8 cellular contexts compared by ENCODE assay signal in genomic region chr2:173964565-173965371, GRCh38. TPM values are rescaled to one million over a fixed set of nuclear protein-coding genes. Genes with fewer than 3 reads are reported as not detected.
DNase-seq lines count a peak whose midpoint lies in the region; ATAC-seq and TF ChIP-seq lines count a peak whose summit lies in the region.

No MANE protein-coding gene starts in this region.

- H3K36me3 ChIP-seq in GM23248 (ENCODE audit: low read depth) (peaks cover 11% of the 10 kb centered on the region; the same call in 1 of the 2 replicates), adrenal gland (replicated peaks in 1 of 2) (no peaks in the 10 kb centered on the region), heart right ventricle (peaks cover 0 to 24% (median 6%) of the 10 kb centered on the region in 9 donors)

- intact Hi-C loops in adrenal gland (cut with DNase I), result no loop called here
- intact Hi-C loops in heart right ventricle (cut with DNase I), result loop anchor here in 8 of 10 donors (2.0 to 10.0 kb wide), 9 partner anchors 26 to 210 kb away; no protein-coding TSS in a partner anchor
- intact Hi-C loops in posterior vena cava (cut with DNase I), result no loop called here

- H3K9ac ChIP-seq in GM23248, result peak overlapping the region; percentile 99

- 1 to 3% methylated on average over 38 to 75 of the region's 84 CpGs for whole genome bisulfite sequencing in GM23248 (ENCODE audit: low coverage in 1 of 2, low lambda C conversion rate in 2 of 2, missing lambda C conversion rate in 2 of 2), 2 experiments
- WGBS in adrenal gland, 4 donors, result 0 to 1% (median 0%) methylated on average over 38 to 73 of the region's 84 CpGs
- WGBS in heart right ventricle, 2 donors, result 0% methylated on average over 51 to 81 of the region's 84 CpGs

- H3K27me3 ChIP-seq in GM23248 (replicated peaks; ENCODE audit: insufficient read depth) (no peaks in the 10 kb centered on the region), adrenal gland (no peaks in the 10 kb centered on the region), heart right ventricle (no peaks in the 10 kb centered on the region)

- in situ Hi-C loops in GM23248 (cut with MboI), result no loop called here

- peak; percentile 70 to 92 (median 80) for ATAC-seq in heart right ventricle

- peak; percentile 50 to 58 for TF ChIP-seq POLR2A in adrenal gland (IDR thresholded peaks at IDR 0.05)

- peak; percentile 74 for DNase-seq in DMS53 treated with DMSO at 0.1 percent for 48 hours (lab: John Stamatoyannopoulos, UW; ENCODE audit: unreplicated experiment)
- peak; percentile 89 for DNase-seq in GM23248
- peak; percentile 62 for DNase-seq in MV-4-11 (lab: John Stamatoyannopoulos, UW)
- peak; percentile 84 for DNase-seq in T follicular helper cell (ENCODE audit: low read depth)
- peak; percentile 89 to 95 (median 93) for DNase-seq in adrenal gland
- DNase-seq in heart right ventricle, result peak; percentile 91 to 92
- DNase-seq in posterior vena cava (ENCODE audit: low spot score), result peak; percentile 97
- DNase-seq in ureter (ENCODE audit: low spot score), result peak; percentile 94

- peak overlapping the region; percentile 78 for H2AFZ ChIP-seq in GM23248

- peak overlapping the region; percentile 75 for H3K4me2 ChIP-seq in GM23248 (ENCODE audit: unreplicated experiment)

- H3F3A ChIP-seq in GM23248 (ENCODE audit: insufficient read depth), result peaks cover 39% of the 10 kb centered on the region

- peaks cover 16% of the 10 kb centered on the region for H3K4me1 ChIP-seq in GM23248 (ENCODE audit: insufficient read depth)
- H3K4me1 ChIP-seq in adrenal gland (replicated peaks in 1 of 2), result peaks cover 10 to 36% of the 10 kb centered on the region in 2 donors
- peaks cover 3 to 55% (median 36%) of the 10 kb centered on the region in 9 donors for H3K4me1 ChIP-seq in heart right ventricle

- H3K9me2 ChIP-seq in GM23248 (ENCODE audit: insufficient read depth), result no peaks in the 10 kb centered on the region

- no peak for TF ChIP-seq CTCF in adrenal gland (IDR thresholded peaks at IDR 0.05)
- TF ChIP-seq CTCF in heart right ventricle (IDR thresholded peaks at IDR 0.05), result no peak

- H3K9me3 ChIP-seq in GM23248 (ENCODE audit: low read depth) (no peaks in the 10 kb centered on the region), adrenal gland (replicated peaks in 1 of 3) (peaks cover 0 to 4% (median 0%) of the 10 kb centered on the region in 3 donors), heart right ventricle (peaks cover 0 to 12% (median 0%) of the 10 kb centered on the region in 11 donors)

- H3K4me3 ChIP-seq in GM23248 (peak overlapping the region; percentile 88), adrenal gland (peak overlapping the region; percentile 48 to 99 (median 94)), heart right ventricle (peak overlapping the region; percentile 82 to 100 (median 96))

- H4K20me1 ChIP-seq in GM23248 (ENCODE audit: insufficient read depth), result peaks cover 5% of the 10 kb centered on the region; the same call in 1 of the 2 replicates

- H3K27ac ChIP-seq in GM23248 (peak overlapping the region; percentile 93), adrenal gland (peak overlapping the region; percentile 97 to 100 (median 98)), heart right ventricle (peak overlapping the region; percentile 99 to 100 (median 100))

- peaks cover 54% of the 10 kb centered on the region for H3K79me2 ChIP-seq in GM23248 (ENCODE audit: insufficient read depth)

RNA-seq across cellular contexts. Expression of gene SP3, which starts 0.4 kb away (rescaled TPM):
- total RNA-seq in GM23248 (2014; rRNA removed; shearing (Covaris generic)), result 78.8 and 88.5 TPM in 2 replicates
- polyA plus RNA-seq in GM23248 (2016; fragmentation: Nextera tagmentation; extraction: Ambion mirVana) (24.7 and 27.7 TPM in 2 replicates), adrenal gland (10 to 100 TPM in 1 of 3 donors, 1 to 10 TPM in 2; 8.9 to 42.5 (median 10.0) TPM), heart right ventricle (10 to 100 TPM in 1 of 2 donors, 1 to 10 TPM in 1; 8.6 to 11.6 TPM)
- total RNA-seq in adrenal gland (100 to 1,000 TPM in 1 of 8 donors, 10 to 100 TPM in 7; 50.5 to 118 (median 56.4) TPM), heart right ventricle (10 to 100 TPM; 36.4 to 45.7 (median 41.0) TPM), posterior vena cava (10 to 100 TPM; 70.2 to 73.6 TPM), ureter (104 TPM)

Comparison
In these comparisons a context has a peak if more than half of its experiments do, and no peak if none do; other contexts are left out.
1. Peak in every context shown above with its lines: DNase-seq, ATAC-seq, H3K4me3 ChIP-seq and H3K27ac ChIP-seq.
2. intact Hi-C loops: an anchor here in heart right ventricle (2.0 to 10.0 kb wide); none called in adrenal gland and posterior vena cava.